Comparison of ENCODE assay signal across 26 cellular contexts in genomic region chr1:219573158-219573557, GRCh38. TPM values are rescaled to one million over a fixed set of nuclear protein-coding genes. Genes with fewer than 3 reads are reported as not detected.
"Had no signal": no experiment of that assay in that cellular context is flagged by ENCODE, and none has a peak within 500 bp of the region (broad histone marks: within the 10 kb centered on the region; RNA-seq: fewer than 3 reads in every experiment).

No MANE protein-coding gene starts in this region.

- H3K4me3 ChIP-seq: stomach, suprapubic skin, testis, thoracic aorta, thyroid gland, tibial artery, tibial nerve, transverse colon, upper lobe of left lung, upper lobe of right lung, uterus, vagina had no signal

- H3K36me3 ChIP-seq: stomach, suprapubic skin, thoracic aorta, thyroid gland, tibial artery, tibial nerve, transverse colon, upper lobe of left lung, upper lobe of right lung, uterus, vagina had no signal

- ATAC-seq: stimulated activated effector memory CD8-positive, alpha-beta T cell treated with anti-CD3 and anti-CD28 coated beads, Interleukin-12 subunit alpha, Interleukin-12 subunit beta, amount 100 ng/mL, for 72 hours; stimulated activated memory B cell treated with anti-CD40 and anti-IgM and Interleukin-4, amounts not matched to agents 10 μg/mL and 1 μg/mL and 100 μg/mL, for 72 hours; stimulated activated naive B cell treated with anti-CD40 and anti-IgM and Interleukin-4, amounts not matched to agents 10 μg/mL and 1 μg/mL and 100 μg/mL, for 72 hours; stimulated activated naive CD8-positive, alpha-beta T cell treated with anti-CD3 and anti-CD28 coated beads, Interleukin-15, amount 100 ng/mL, for 72 hours; stimulated activated naive CD8-positive, alpha-beta T cell treated with anti-CD3 and anti-CD28 coated beads, Interleukin-15, Interleukin-2, amounts not matched to agents 100 U/mL and 50 U/mL, for 24 hours; upper lobe of right lung had no signal

- H3K9me3 ChIP-seq: stomach, suprapubic skin, testis, thoracic aorta, thyroid gland, tibial artery, tibial nerve, transverse colon, upper lobe of left lung, upper lobe of right lung, uterus, vagina had no signal

- H3K4me1 ChIP-seq: stomach, suprapubic skin, testis, thyroid gland, tibial artery, tibial nerve, transverse colon, upper lobe of left lung, upper lobe of right lung, uterus, vagina had no signal

- H3K27me3 ChIP-seq: stomach, suprapubic skin, testis, thyroid gland, tibial artery, tibial nerve, transverse colon, upper lobe of left lung, upper lobe of right lung, uterus, vagina had no signal

- DNase-seq: stimulated activated CD4-positive, alpha-beta T cell treated with anti-CD3 and anti-CD28 coated beads, Interleukin-2, amount 100 ng/mL, for 48 hours; stimulated activated CD4-positive, alpha-beta T cell treated with anti-CD3 and anti-CD28 coated beads, Interleukin-4, amount 100 ng/mL, for 1 hour; stimulated activated CD4-positive, alpha-beta T cell treated with anti-CD3 and anti-CD28 coated beads, Interleukin-4, amount 100 ng/mL, for 24 hours; stimulated activated CD4-positive, alpha-beta T cell treated with anti-CD3 and anti-CD28 coated beads, Interleukin-4, amount 100 ng/mL, for 4 hours; stimulated activated CD8-positive, alpha-beta memory T cell treated with anti-CD3 and anti-CD28 coated beads, Interleukin-4, amount 100 ng/mL, for 48 hours; stimulated activated naive B cell treated with anti-CD40 and anti-IgM and Interleukin-4, amounts not matched to agents 10 μg/mL and 1 μg/mL and 100 μg/mL, for 72 hours; stimulated activated naive CD4-positive, alpha-beta T cell; stimulated activated naive CD4-positive, alpha-beta T cell treated with Interleukin-2 at 50 U/mL for 16 hours; stimulated activated naive CD8-positive, alpha-beta T cell treated with anti-CD3 and anti-CD28 coated beads, Interleukin-15, amount 100 ng/mL, for 72 hours; stimulated activated naive CD8-positive, alpha-beta T cell treated with anti-CD3 and anti-CD28 coated beads, Interleukin-15, Interleukin-2, amounts not matched to agents 100 U/mL and 50 U/mL, for 24 hours; stomach; substantia nigra; testis; thyroid gland; tibial artery; transverse colon; trophoblast cell; upper lobe of left lung; upper lobe of right lung; uterus had no signal

- H3K27ac ChIP-seq: stomach, suprapubic skin, testis, thoracic aorta, thyroid gland, tibial artery, tibial nerve, transverse colon, upper lobe of left lung, upper lobe of right lung, uterus, vagina had no signal

RNA-seq across cellular contexts. Expression of gene ZC3H11B, which starts 39.7 kb away (rescaled TPM):
- polyA plus RNA-seq: stomach had no signal
